ENCODE assay signal across 30 cellular contexts in genomic region chr11:43984039-43984438, GRCh38. TPM values are rescaled to one million over a fixed set of nuclear protein-coding genes. Genes with fewer than 3 reads are reported as not detected.
"Had no signal": no experiment of that assay in that cellular context is flagged by ENCODE, and none has a peak within 500 bp of the region (broad histone marks: within the 10 kb centered on the region; RNA-seq: fewer than 3 reads in every experiment).

No MANE protein-coding gene starts in this region.

- DNase-seq: activated CD4-positive, alpha-beta memory T cell treated with anti-CD3 and anti-CD28 coated beads for 36 hours; activated CD4-positive, alpha-beta T cell treated with anti-CD3 and anti-CD28 coated beads, Interleukin-2, amount 10 ng/mL, durations not matched to agents 7 days and 5 days; activated CD4-positive, CD25-positive, alpha-beta regulatory T cell; activated CD8-positive, alpha-beta memory T cell treated with anti-CD3 and anti-CD28 coated beads for 24 hours; activated effector memory CD4-positive, alpha-beta T cell treated with anti-CD3 and anti-CD28 coated beads, Interleukin-2, amount 50 U/mL, for 16 hours; activated naive CD4-positive, alpha-beta T cell treated with Interleukin-2 at 50 U/mL for 16 hours; activated naive CD8-positive, alpha-beta T cell treated with anti-CD3 and anti-CD28 coated beads, Interleukin-2, amount 50 U/mL, for 24 hours; activated T-cell treated with anti-CD3 and anti-CD28 coated beads, Interleukin-2, amount 50 U/mL, for 4 hours; amniotic stem cell; MV-4-11; NCI-H1092 treated with DMSO at 0.1 percent for 48 hours; NCI-H1417 treated with DMSO at 0.1 percent for 48 hours; NCI-H1694 treated with DMSO at 0.1 percent for 48 hours; NCI-H2029 treated with DMSO at 0.1 percent for 48 hours; NCI-H345; NCI-H510A; NCI-H526 treated with DMSO at 0.1 percent for 48 hours; NCI-H82; NK-92 treated with Interleukin-12 subunit alpha and Interleukin-12 subunit beta, amount 100 ng/mL, for 24 hours; Peyer's patch; Right ventricle myocardium superior; SJCRH30; SK-N-SH; T-helper 1 cell had no signal

- ATAC-seq: activated naive CD4-positive, alpha-beta T cell treated with anti-CD3 and anti-CD28 coated beads, Interleukin-2, amount 50 U/mL, for 72 hours; activated naive CD8-positive, alpha-beta T cell treated with anti-CD3 and anti-CD28 coated beads, Interleukin-2, amount 50 U/mL, for 24 hours; activated T-cell treated with anti-CD3 and anti-CD28 coated beads, Interleukin-2, amount 50 U/mL, for 4 hours had no signal

- H3K36me3 ChIP-seq: ascending aorta, Peyer's patch, SJCRH30 had no signal

- H3K27me3 ChIP-seq: ascending aorta, body of pancreas, Peyer's patch, SJCRH30 had no signal

- H3K4me3 ChIP-seq: ascending aorta, body of pancreas, Peyer's patch, SJCRH30 had no signal

- H3K27ac ChIP-seq: KMS-11, RWPE1, SJCRH30 had no signal

- H3K9me3 ChIP-seq: ascending aorta, body of pancreas, Peyer's patch, SJCRH30, SK-N-SH had no signal

RNA-seq across cellular contexts. Expression of gene C11orf96, which starts 41.6 kb away (rescaled TPM):
- total RNA-seq: activated CD4-positive, alpha-beta T cell treated with anti-CD3 and anti-CD28 coated beads, Interleukin-2, amount 10 ng/mL, durations not matched to agents 7 days and 5 days; MCF 10A had no signal
